In genomic region chr11:14854057-14854456, GRCh38 we compare ENCODE assay signal across 20 cellular contexts.
"Had no signal": no experiment of that assay in that cellular context is flagged by ENCODE, and none has a peak within 500 bp of the region (broad histone marks: within the 10 kb centered on the region; RNA-seq: fewer than 3 reads in every experiment).

No MANE protein-coding gene starts in this region.

- H3K27me3 Mint-ChIP-seq: dendritic cell treated with granulocyte-macrophage colony-stimulating factor and Interleukin-4, amounts not matched to agents 40 ng/mL and 50 ng/mL, for 4 days had no signal

- H3K27ac ChIP-seq: gastrocnemius medialis, heart right ventricle, neural progenitor cell, ovary, right atrium auricular region, sigmoid colon, skin epidermis, stomach, thoracic aorta, transverse colon had no signal

- H3K4me1 ChIP-seq: gastrocnemius medialis, heart right ventricle, right atrium auricular region, sigmoid colon, stomach, transverse colon had no signal

- ATAC-seq: esophagus mucosa; gastrocnemius medialis; heart right ventricle; mucosa of descending colon; natural killer cell treated with Interleukin-12 subunit alpha and Interleukin-12 subunit beta and Interleukin-15 and Interleukin-18, amount 100 ng/mL, for 72 hours had no signal

- DNase-seq: gastrocnemius medialis; heart right ventricle; hypothalamus; kidney glomerular epithelial cell; mucosa of descending colon; nucleus accumbens; ovary; sigmoid colon; stimulated activated CD4-positive, alpha-beta T cell treated with anti-CD3 and anti-CD28 coated beads, Interleukin-2, amount 100 ng/mL, for 24 hours; stimulated activated naive CD4-positive, alpha-beta T cell; stomach; substantia nigra; transverse colon had no signal

- H3K27ac Mint-ChIP-seq: dendritic cell treated with granulocyte-macrophage colony-stimulating factor and Interleukin-4, amounts not matched to agents 40 ng/mL and 50 ng/mL, for 4 days; natural killer cell treated with Interleukin-12 subunit alpha and Interleukin-12 subunit beta and Interleukin-15 and Interleukin-18, amount 100 ng/mL, for 72 hours; neural progenitor cell had no signal

- H3K9me3 Mint-ChIP-seq: dendritic cell treated with granulocyte-macrophage colony-stimulating factor and Interleukin-4, amounts not matched to agents 40 ng/mL and 50 ng/mL, for 4 days; natural killer cell treated with Interleukin-12 subunit alpha and Interleukin-12 subunit beta and Interleukin-15 and Interleukin-18, amount 100 ng/mL, for 72 hours; neural progenitor cell had no signal

- H3K4me3 Mint-ChIP-seq: dendritic cell treated with granulocyte-macrophage colony-stimulating factor and Interleukin-4, amounts not matched to agents 40 ng/mL and 50 ng/mL, for 4 days; natural killer cell treated with Interleukin-12 subunit alpha and Interleukin-12 subunit beta and Interleukin-15 and Interleukin-18, amount 100 ng/mL, for 72 hours; neural progenitor cell had no signal

- H3K27me3 ChIP-seq: gastrocnemius medialis, heart right ventricle, neural progenitor cell, ovary, right atrium auricular region, sigmoid colon, stomach, transverse colon had no signal
